Comparison of ENCODE assay signal across 8 cellular contexts in genomic region chr15:51622269-51623180, GRCh38. TPM values are rescaled to one million over a fixed set of nuclear protein-coding genes. Genes with fewer than 3 reads are reported as not detected.
DNase-seq lines count a peak whose midpoint lies in the region; ATAC-seq and TF ChIP-seq lines count a peak whose summit lies in the region.

Gene DMXL2, minus strand, starts transcription at chr15:51622771. Its CDS starts 226 bp downstream, at chr15:51622545.

- DNase-seq in AG08395 (ENCODE audit: low spot score) = peak; percentile 97
- peak; percentile 89 for DNase-seq in NCI-H524 treated with DMSO at 0.1 percent for 48 hours (lab: John Stamatoyannopoulos, UW)
- DNase-seq in activated CD8-positive, alpha-beta T cell treated with anti-CD3 and anti-CD28 coated beads, Interleukin-2, amount 10 ng/mL, durations not matched to agents 7 days and 5 days = peak; percentile 76
- peak; percentile 93 for DNase-seq in ecto neural progenitor cell (ENCODE audit: low spot score)
- DNase-seq in lower leg skin (ENCODE audit: low spot score in 2 of 2) = peak; percentile 41 to 94
- peak; percentile 63 to 73 for DNase-seq in stimulated activated CD4-positive, alpha-beta T cell treated with anti-CD3 and anti-CD28 coated beads, Interleukin-4, amount 100 ng/mL, for 48 hours (ENCODE audit: low read depth in 2 of 2)

- peaks cover 15% of the 10 kb centered on the region for H3K4me1 Mint-ChIP-seq in activated CD8-positive, alpha-beta T cell treated with anti-CD3 and anti-CD28 coated beads, Interleukin-2, amount 10 ng/mL, durations not matched to agents 7 days and 5 days (ENCODE audit: low read depth)

- intact Hi-C loops in lower leg skin (cut with DNase I; ENCODE audit: low total_unique reads) = no loop called here

- TF ChIP-seq POLR2A in GM18951 (IDR thresholded peaks at IDR 0.05; ENCODE audit: extremely low read depth, insufficient read depth, insufficient read length) = peak; percentile 54
- TF ChIP-seq POLR2A in lower leg skin (IDR thresholded peaks at IDR 0.05) = no peak

- H3K27me3 Mint-ChIP-seq in activated CD8-positive, alpha-beta T cell treated with anti-CD3 and anti-CD28 coated beads, Interleukin-2, amount 10 ng/mL, durations not matched to agents 7 days and 5 days (ENCODE audit: low read depth) = peaks cover 40% of the 10 kb centered on the region

- POLR2A ChIA-PET in activated CD8-positive, alpha-beta T cell treated with anti-CD3 and anti-CD28 coated beads, Interleukin-2, amount 10 ng/mL, durations not matched to agents 7 days and 5 days (lab: Charles Lee) = interaction anchor here (0.6 to 1.4 kb wide), 4 partner anchors 24 to 488 kb away, joined by 3 to 4 read pairs (median 3); no protein-coding TSS in a partner anchor

- peak; percentile 31 for ATAC-seq in HG03342 (IDR thresholded peaks at IDR 0.05; ENCODE audit: unreplicated experiment)
- ATAC-seq in activated CD8-positive, alpha-beta T cell treated with anti-CD3 and anti-CD28 coated beads, Interleukin-2, amount 10 ng/mL, durations not matched to agents 7 days and 5 days = peak; percentile 74

- H3K27ac Mint-ChIP-seq in activated CD8-positive, alpha-beta T cell treated with anti-CD3 and anti-CD28 coated beads, Interleukin-2, amount 10 ng/mL, durations not matched to agents 7 days and 5 days = peak within 1 kb of the TSS; percentile 56

- H3K4me3 ChIP-seq in lower leg skin (ENCODE audit: low read depth, poor library complexity, severe bottlenecking) = peak within 1 kb of the TSS; percentile 73

- CTCF ChIA-PET in activated CD8-positive, alpha-beta T cell treated with anti-CD3 and anti-CD28 coated beads, Interleukin-2, amount 10 ng/mL, durations not matched to agents 7 days and 5 days (lab: Charles Lee) = interaction anchor here (0.8 to 4.7 kb wide), 7 partner anchors 28 to 460 kb away, joined by 3 to 27 read pairs (median 4); no protein-coding TSS in a partner anchor

- H3K4me3 Mint-ChIP-seq in activated CD8-positive, alpha-beta T cell treated with anti-CD3 and anti-CD28 coated beads, Interleukin-2, amount 10 ng/mL, durations not matched to agents 7 days and 5 days = peak within 1 kb of the TSS; percentile 82

- in situ Hi-C loops in GM18951 (cut with MboI; ENCODE audit: low sequenced_read_pairs, unreplicated experiment) = no loop called here

- TF ChIP-seq CTCF in lower leg skin (IDR thresholded peaks at IDR 0.05) = no peak

- no peaks in the 10 kb centered on the region for H3K36me3 Mint-ChIP-seq in activated CD8-positive, alpha-beta T cell treated with anti-CD3 and anti-CD28 coated beads, Interleukin-2, amount 10 ng/mL, durations not matched to agents 7 days and 5 days (ENCODE audit: low read depth)

- H3K9me3 Mint-ChIP-seq in activated CD8-positive, alpha-beta T cell treated with anti-CD3 and anti-CD28 coated beads, Interleukin-2, amount 10 ng/mL, durations not matched to agents 7 days and 5 days (ENCODE audit: insufficient read depth) = no peaks in the 10 kb centered on the region

- WGBS in lower leg skin, 2 donors = 0 to 1% methylated on average over 32 to 33 of the region's 96 CpGs

RNA-seq across cellular contexts. Expression of gene DMXL2, which starts in this region (rescaled TPM):
- 1 to 10 TPM; 6.8 to 9.2 TPM for total RNA-seq in activated CD8-positive, alpha-beta T cell treated with anti-CD3 and anti-CD28 coated beads, Interleukin-2, amount 10 ng/mL, durations not matched to agents 7 days and 5 days
- 10 to 100 TPM in 1 of 4 donors, 1 to 10 TPM in 3; 4.0 to 10.5 (median 6.6) TPM for total RNA-seq in lower leg skin

Comparison
In these comparisons a context has a peak if more than half of its experiments do, and no peak if none do; other contexts are left out.
1. Peak in every context shown above with its lines: DNase-seq, ATAC-seq and H3K4me3 ChIP-seq.